In the genomic region with DNA sequence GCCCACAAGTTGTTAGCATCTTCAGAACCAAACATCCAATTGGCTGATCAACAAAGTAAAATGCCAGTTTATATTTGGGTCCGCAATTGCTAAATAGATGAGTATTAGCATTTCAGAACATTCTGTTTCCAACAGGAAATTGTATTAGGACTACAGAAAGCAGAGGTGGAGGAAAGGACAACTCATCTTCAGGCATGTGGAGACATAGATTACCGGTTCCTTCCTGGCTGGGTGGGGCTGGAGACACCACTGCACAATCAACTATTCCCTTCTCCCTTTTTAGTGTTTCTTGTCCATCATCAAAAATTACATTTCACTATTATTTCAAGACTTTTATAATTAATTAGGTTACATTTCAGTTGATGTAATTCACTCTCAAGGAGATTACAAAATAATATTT, we compare ENCODE assay signal across 28 cellular contexts.
"Had no signal": no experiment of that assay in that cellular context is flagged by ENCODE, and none has a peak within 500 bp of the region (broad histone marks: within the 10 kb centered on the region; RNA-seq: fewer than 3 reads in every experiment).

No MANE protein-coding gene starts in this region.

- H3K9me3 ChIP-seq: esophagus squamous epithelium, left lung, psoas muscle, sigmoid colon, spleen, testis, tibial artery had no signal

- H3K4me3 ChIP-seq: dorsolateral prefrontal cortex, esophagus squamous epithelium, left lung, neural progenitor cell, psoas muscle, sigmoid colon, skin epidermis, spleen, testis, tibial artery had no signal

- H3K4me1 Mint-ChIP-seq: stimulated activated memory B cell treated with anti-CD40 and anti-IgM and Interleukin-4, amounts not matched to agents 10 μg/mL and 1 μg/mL and 100 μg/mL, for 72 hours had no signal

- H3K36me3 ChIP-seq: esophagus squamous epithelium, left lung, neural progenitor cell, sigmoid colon, spleen, tibial artery had no signal

- H3K27me3 ChIP-seq: dorsolateral prefrontal cortex, esophagus squamous epithelium, left lung, neural progenitor cell, sigmoid colon, spleen, testis, tibial artery had no signal

- H3K27ac Mint-ChIP-seq: endodermal cell; naive thymus-derived CD4-positive, alpha-beta T cell; nephron; neural progenitor cell; stimulated activated memory B cell treated with anti-CD40 and anti-IgM and Interleukin-4, amounts not matched to agents 10 μg/mL and 1 μg/mL and 100 μg/mL, for 72 hours; type B pancreatic cell had no signal

- H3K27me3 Mint-ChIP-seq: stimulated activated memory B cell treated with anti-CD40 and anti-IgM and Interleukin-4, amounts not matched to agents 10 μg/mL and 1 μg/mL and 100 μg/mL, for 72 hours; type B pancreatic cell had no signal

- H3K4me1 ChIP-seq: esophagus squamous epithelium, left lung, spleen, testis, tibial artery had no signal

- FAIRE-seq: colon, frontal cortex had no signal

- ATAC-seq: left cardiac atrium; left lung; naive thymus-derived CD4-positive, alpha-beta T cell; psoas muscle; right cardiac atrium; stimulated activated naive CD8-positive, alpha-beta T cell treated with anti-CD3 and anti-CD28 coated beads, Interleukin-15, Interleukin-2, amounts not matched to agents 100 U/mL and 50 U/mL, for 24 hours had no signal

- H3K36me3 Mint-ChIP-seq: naive thymus-derived CD4-positive, alpha-beta T cell; neural progenitor cell; stimulated activated memory B cell treated with anti-CD40 and anti-IgM and Interleukin-4, amounts not matched to agents 10 μg/mL and 1 μg/mL and 100 μg/mL, for 72 hours; type B pancreatic cell had no signal

- H3K4me3 Mint-ChIP-seq: endodermal cell; naive thymus-derived CD4-positive, alpha-beta T cell; nephron; neural progenitor cell; stimulated activated memory B cell treated with anti-CD40 and anti-IgM and Interleukin-4, amounts not matched to agents 10 μg/mL and 1 μg/mL and 100 μg/mL, for 72 hours; type B pancreatic cell had no signal

- H3K4me2 ChIP-seq: neural progenitor cell had no signal

- H2AFZ ChIP-seq: neural progenitor cell had no signal

- H3K9ac ChIP-seq: neural progenitor cell had no signal

- H3K9me3 Mint-ChIP-seq: endodermal cell; naive thymus-derived CD4-positive, alpha-beta T cell; nephron; neural progenitor cell; stimulated activated memory B cell treated with anti-CD40 and anti-IgM and Interleukin-4, amounts not matched to agents 10 μg/mL and 1 μg/mL and 100 μg/mL, for 72 hours; type B pancreatic cell had no signal

- DNase-seq: effector CD4-positive, alpha-beta T cell; endodermal cell; esophagus squamous epithelium; hypothalamus; left cardiac atrium; left lung; mesendoderm; midbrain; naive thymus-derived CD4-positive, alpha-beta T cell; nucleus accumbens; posterior cingulate gyrus; psoas muscle; right cardiac atrium; sigmoid colon; spleen; stimulated activated CD4-positive, alpha-beta T cell treated with anti-CD3 and anti-CD28 coated beads, Interleukin-4, amount 100 ng/mL, for 4 hours; stimulated activated naive CD8-positive, alpha-beta T cell treated with anti-CD3 and anti-CD28 coated beads, Interleukin-15, Interleukin-2, amounts not matched to agents 100 U/mL and 50 U/mL, for 24 hours; substantia nigra; testis; tibial artery had no signal

- H3K27ac ChIP-seq: esophagus squamous epithelium, left lung, neural progenitor cell, psoas muscle, sigmoid colon, skin epidermis, spleen, testis, tibial artery had no signal
